Comparison of ENCODE assay signal across 1 cellular context in the genomic region with DNA sequence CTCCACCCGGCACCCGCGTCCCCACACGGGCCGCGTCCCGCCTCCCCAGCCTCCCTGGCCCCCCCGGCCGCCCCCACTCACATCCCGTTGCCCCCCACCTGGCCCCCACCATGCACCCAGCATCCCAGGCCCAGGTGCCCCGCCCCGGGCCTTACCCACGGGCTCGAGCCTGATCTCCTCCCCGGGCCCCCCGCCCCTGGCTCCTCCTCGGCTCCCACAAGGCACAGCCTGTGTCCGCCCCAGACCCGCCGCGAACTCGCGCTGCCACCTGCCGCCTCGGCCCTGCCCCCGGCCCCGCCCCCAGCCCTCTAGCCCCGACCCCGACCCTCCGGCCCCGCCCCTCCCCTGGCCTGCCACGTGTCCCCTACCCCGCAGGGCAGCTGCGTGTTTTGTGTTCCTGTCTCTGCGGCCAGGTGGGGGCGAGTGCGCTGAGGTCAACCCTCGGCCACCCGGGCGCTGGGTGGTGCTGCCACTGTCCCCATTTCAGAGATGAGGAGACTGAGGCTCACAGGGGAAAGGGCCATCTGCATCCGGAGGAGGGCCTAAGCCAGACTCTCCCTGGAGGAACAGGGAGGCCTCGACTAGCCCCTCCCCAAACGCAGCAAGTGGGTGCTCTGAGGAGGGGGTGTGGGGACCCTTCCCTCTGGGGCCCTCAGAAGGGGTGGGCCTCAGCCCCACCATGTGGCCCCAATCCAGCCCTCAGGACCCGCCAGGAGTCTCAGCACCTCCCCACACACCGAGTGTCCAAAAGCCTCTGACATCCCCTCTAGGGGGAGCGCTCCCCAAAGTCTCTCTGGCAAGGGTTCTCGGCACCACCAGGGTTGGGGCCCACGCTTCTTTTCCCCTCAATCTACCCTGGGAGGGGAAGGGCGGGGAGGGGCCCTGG.
TF ChIP-seq lines count a peak whose summit lies in the region.

No MANE protein-coding gene starts in this region.

TF ChIP-seq in GM12878, 131 proteins besides CTCF, POLR2A, EP300 and RAD21 (continued from another document):
- TF ChIP-seq, protein P1, sequence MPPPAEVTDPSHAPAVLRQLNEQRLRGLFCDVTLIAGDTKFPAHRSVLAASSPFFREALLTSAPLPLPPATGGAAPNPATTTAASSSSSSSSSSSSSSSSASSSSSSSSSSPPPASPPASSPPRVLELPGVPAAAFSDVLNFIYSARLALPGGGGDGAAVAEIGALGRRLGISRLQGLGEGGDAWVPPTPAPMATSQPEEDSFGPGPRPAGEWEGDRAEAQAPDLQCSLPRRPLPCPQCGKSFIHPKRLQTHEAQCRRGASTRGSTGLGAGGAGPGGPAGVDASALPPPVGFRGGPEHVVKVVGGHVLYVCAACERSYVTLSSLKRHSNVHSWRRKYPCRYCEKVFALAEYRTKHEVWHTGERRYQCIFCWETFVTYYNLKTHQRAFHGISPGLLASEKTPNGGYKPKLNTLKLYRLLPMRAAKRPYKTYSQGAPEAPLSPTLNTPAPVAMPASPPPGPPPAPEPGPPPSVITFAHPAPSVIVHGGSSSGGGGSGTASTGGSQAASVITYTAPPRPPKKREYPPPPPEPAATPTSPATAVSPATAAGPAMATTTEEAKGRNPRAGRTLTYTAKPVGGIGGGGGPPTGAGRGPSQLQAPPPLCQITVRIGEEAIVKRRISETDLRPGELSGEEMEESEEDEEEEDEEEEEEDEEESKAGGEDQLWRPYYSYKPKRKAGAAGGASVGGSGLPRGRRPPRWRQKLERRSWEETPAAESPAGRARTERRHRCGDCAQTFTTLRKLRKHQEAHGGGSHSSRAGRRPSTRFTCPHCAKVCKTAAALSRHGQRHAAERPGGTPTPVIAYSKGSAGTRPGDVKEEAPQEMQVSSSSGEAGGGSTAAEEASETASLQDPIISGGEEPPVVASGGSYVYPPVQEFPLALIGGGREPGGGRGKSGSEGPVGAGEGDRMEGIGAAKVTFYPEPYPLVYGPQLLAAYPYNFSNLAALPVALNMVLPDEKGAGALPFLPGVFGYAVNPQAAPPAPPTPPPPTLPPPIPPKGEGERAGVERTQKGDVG (CRISPR knock-in tag; IDR thresholded peaks at IDR 0.05), result no peak
- TF ChIP-seq MEF2B (IDR thresholded peaks at IDR 0.05; ENCODE audit: partially characterized antibody, poor library complexity, severe bottlenecking), result no peak
- TF ChIP-seq, protein P2, sequence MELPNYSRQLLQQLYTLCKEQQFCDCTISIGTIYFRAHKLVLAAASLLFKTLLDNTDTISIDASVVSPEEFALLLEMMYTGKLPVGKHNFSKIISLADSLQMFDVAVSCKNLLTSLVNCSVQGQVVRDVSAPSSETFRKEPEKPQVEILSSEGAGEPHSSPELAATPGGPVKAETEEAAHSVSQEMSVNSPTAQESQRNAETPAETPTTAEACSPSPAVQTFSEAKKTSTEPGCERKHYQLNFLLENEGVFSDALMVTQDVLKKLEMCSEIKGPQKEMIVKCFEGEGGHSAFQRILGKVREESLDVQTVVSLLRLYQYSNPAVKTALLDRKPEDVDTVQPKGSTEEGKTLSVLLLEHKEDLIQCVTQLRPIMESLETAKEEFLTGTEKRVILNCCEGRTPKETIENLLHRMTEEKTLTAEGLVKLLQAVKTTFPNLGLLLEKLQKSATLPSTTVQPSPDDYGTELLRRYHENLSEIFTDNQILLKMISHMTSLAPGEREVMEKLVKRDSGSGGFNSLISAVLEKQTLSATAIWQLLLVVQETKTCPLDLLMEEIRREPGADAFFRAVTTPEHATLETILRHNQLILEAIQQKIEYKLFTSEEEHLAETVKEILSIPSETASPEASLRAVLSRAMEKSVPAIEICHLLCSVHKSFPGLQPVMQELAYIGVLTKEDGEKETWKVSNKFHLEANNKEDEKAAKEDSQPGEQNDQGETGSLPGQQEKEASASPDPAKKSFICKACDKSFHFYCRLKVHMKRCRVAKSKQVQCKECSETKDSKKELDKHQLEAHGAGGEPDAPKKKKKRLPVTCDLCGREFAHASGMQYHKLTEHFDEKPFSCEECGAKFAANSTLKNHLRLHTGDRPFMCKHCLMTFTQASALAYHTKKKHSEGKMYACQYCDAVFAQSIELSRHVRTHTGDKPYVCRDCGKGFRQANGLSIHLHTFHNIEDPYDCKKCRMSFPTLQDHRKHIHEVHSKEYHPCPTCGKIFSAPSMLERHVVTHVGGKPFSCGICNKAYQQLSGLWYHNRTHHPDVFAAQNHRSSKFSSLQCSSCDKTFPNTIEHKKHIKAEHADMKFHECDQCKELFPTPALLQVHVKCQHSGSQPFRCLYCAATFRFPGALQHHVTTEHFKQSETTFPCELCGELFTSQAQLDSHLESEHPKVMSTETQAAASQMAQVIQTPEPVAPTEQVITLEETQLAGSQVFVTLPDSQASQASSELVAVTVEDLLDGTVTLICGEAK (IDR thresholded peaks at IDR 0.05; ENCODE audit: borderline replicate concordance), result no peak
